In the genomic region with DNA sequence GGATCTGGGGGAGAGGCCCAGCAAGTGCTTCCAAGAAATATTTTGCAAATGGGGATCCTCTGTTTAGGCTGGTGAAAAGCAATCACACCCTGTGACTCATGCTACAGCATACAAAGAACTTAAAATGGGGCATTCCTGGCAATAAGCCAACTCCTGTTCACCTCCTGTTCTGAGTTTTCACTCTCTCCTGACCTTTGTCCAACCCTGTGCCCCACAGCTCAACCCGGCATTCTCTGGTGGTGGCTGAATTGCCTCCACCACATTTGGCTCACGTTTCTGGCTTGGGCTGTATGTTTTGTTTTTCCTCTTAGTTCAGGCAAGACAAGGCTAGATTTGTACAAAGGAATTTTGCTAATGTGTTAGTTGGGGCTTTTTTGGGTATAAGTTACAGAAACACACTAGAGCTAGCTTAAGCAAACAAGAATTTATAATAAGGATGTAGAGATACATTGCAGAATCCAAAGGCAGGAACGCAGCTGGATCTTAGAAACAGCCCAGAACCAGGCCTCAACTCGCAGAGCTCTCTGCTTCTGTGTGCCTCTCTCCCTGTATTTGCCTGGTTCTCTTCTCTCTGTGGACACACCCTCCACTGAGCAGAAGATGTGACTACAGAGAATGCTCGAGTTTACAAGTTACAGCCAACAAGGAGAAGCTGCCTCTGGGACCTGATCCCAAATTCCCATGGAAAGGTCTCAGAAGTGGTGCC, we compare ENCODE assay signal across 8 cellular contexts. TPM values are rescaled to one million over a fixed set of nuclear protein-coding genes. Genes with fewer than 3 reads are reported as not detected.
DNase-seq lines count a peak whose midpoint lies in the region; ATAC-seq and TF ChIP-seq lines count a peak whose summit lies in the region.

No MANE protein-coding gene starts in this region.

- H3K36me3 Mint-ChIP-seq in Caco-2 (ENCODE audit: insufficient read depth, unreplicated experiment) (peaks cover 7% of the 10 kb centered on the region), osteocyte (ENCODE audit: unreplicated experiment) (peaks cover 8% of the 10 kb centered on the region)

- H3K9me3 ChIP-seq in Caco-2 (no peaks in the 10 kb centered on the region), PC-9 (ENCODE audit: insufficient read depth, low read depth) (no peaks in the 10 kb centered on the region)

- H3K36me3 ChIP-seq in Caco-2 (ENCODE audit: control insufficient read depth, insufficient read depth, low read length), result peaks cover 6% of the 10 kb centered on the region; the same call in 1 of the 2 replicates
- H3K36me3 ChIP-seq in PC-9 (ENCODE audit: low read depth), result no peaks in the 10 kb centered on the region

- H3K27me3 Mint-ChIP-seq in Caco-2 (ENCODE audit: insufficient read depth, unreplicated experiment) (no peaks in the 10 kb centered on the region), osteocyte (ENCODE audit: unreplicated experiment) (no peaks in the 10 kb centered on the region)

- no peak for TF ChIP-seq CTCF in Caco-2 (IDR thresholded peaks at IDR 0.05; ENCODE audit: insufficient read depth in 1 of 2, low read depth in 1 of 2, low read length in 1 of 2, severe bottlenecking in 1 of 2, unreplicated experiment in 1 of 2)
- no peak for TF ChIP-seq CTCF in PC-9 (conservative IDR thresholded peaks at IDR 0.05)
- TF ChIP-seq CTCF in fibroblast of mammary gland (conservative IDR thresholded peaks at IDR 0.05; ENCODE audit: control insufficient read depth, insufficient read depth, low read depth, low read length), result no peak
- TF ChIP-seq CTCF in osteocyte (IDR thresholded peaks at IDR 0.05), result no peak

- H3K4me2 ChIP-seq in PC-9, result peak overlapping the region; percentile 63

- H3K27ac ChIP-seq in PC-9, result peak overlapping the region; percentile 79

- no peaks in the 10 kb centered on the region for H3K9me2 ChIP-seq in PC-9 (ENCODE audit: insufficient read depth)

- peak overlapping the region; percentile 59 for H3K27ac Mint-ChIP-seq in Caco-2 (ENCODE audit: unreplicated experiment)
- H3K27ac Mint-ChIP-seq in osteocyte (ENCODE audit: unreplicated experiment), result peak overlapping the region; percentile 93

- BruUV-seq in Caco-2 (replicated peaks; lab: Mats Ljungman, UMichigan) (no TSS peak), PC-9 (replicated peaks; lab: Mats Ljungman, UMichigan) (no TSS peak)

- H3K4me3 Mint-ChIP-seq in Caco-2 (ENCODE audit: unreplicated experiment) (peak overlapping the region; percentile 54), osteocyte (ENCODE audit: unreplicated experiment) (no peak overlapping the region)

- peaks cover 15% of the 10 kb centered on the region for H3K4me1 Mint-ChIP-seq in Caco-2 (ENCODE audit: low read depth, unreplicated experiment)
- H3K4me1 Mint-ChIP-seq in osteocyte (ENCODE audit: unreplicated experiment), result peaks cover 25% of the 10 kb centered on the region

- H3K27me3 ChIP-seq in Caco-2 (replicated peaks; ENCODE audit: control insufficient read depth, insufficient read depth, low read length), result no peaks in the 10 kb centered on the region
- H3K27me3 ChIP-seq in PC-9 (ENCODE audit: insufficient read depth, low read depth), result no peaks in the 10 kb centered on the region

- POLR2A ChIA-PET in Caco-2 (lab: Charles Lee) (interaction anchor here (0.9 kb wide), 1 partner anchor 37 kb away, joined by 3 read pairs; no protein-coding TSS in a partner anchor), PC-9 (lab: Charles Lee; ENCODE audit: unreplicated experiment) (interaction anchor here (0.6 to 1.6 kb wide), 6 partner anchors 9 to 1345 kb away, joined by 3 to 10 read pairs (median 6); a partner anchor contains a TSS)

- peaks cover 17% of the 10 kb centered on the region for H3K4me1 ChIP-seq in Caco-2
- H3K4me1 ChIP-seq in PC-9 (replicated peaks; ENCODE audit: insufficient read depth), result peaks cover 36% of the 10 kb centered on the region

- ATAC-seq in HG02798 (IDR thresholded peaks at IDR 0.05; ENCODE audit: poor library complexity, unreplicated experiment), result no peak

- no peak overlapping the region for H2AFZ ChIP-seq in PC-9

- H4K20me1 ChIP-seq in PC-9 (ENCODE audit: insufficient read depth), result no peaks in the 10 kb centered on the region

- H3K4me3 ChIP-seq in Caco-2 (ENCODE audit: low read depth, low read length) (no peak overlapping the region), PC-9 (peak overlapping the region; percentile 9; the same call in 1 of the 2 replicates), fibroblast of mammary gland (ENCODE audit: control insufficient read depth, low read depth, low read length) (no peak overlapping the region)

- peaks cover 29% of the 10 kb centered on the region for H3F3A ChIP-seq in PC-9 (ENCODE audit: insufficient read depth, low read depth)

- H3K9me3 Mint-ChIP-seq in Caco-2 (ENCODE audit: unreplicated experiment), result no peaks in the 10 kb centered on the region
- H3K9me3 Mint-ChIP-seq in osteocyte (ENCODE audit: unreplicated experiment), result no peaks in the 10 kb centered on the region

- CTCF ChIA-PET in Caco-2 (lab: Charles Lee) (interaction anchor here (0.6 to 1.8 kb wide), 5 partner anchors 9 to 180 kb away, joined by 3 to 11 read pairs (median 7); a partner anchor contains a TSS), PC-9 (lab: Charles Lee) (interaction anchor here (1.1 to 1.9 kb wide), 2 partner anchors 21 to 60 kb away, joined by 4 to 11 read pairs; no protein-coding TSS in a partner anchor)

- no peaks in the 10 kb centered on the region for H3K79me2 ChIP-seq in PC-9 (ENCODE audit: low read depth)

- DNase-seq in Caco-2 (peak; percentile 61 to 78), PC-9 (peak; percentile 85 to 95), fibroblast of mammary gland (ENCODE audit: low read depth) (peak; percentile 86), osteocyte (ENCODE audit: extremely low spot score, unreplicated experiment) (no peak), NCI-H446 (lab: John Stamatoyannopoulos, UW) (no peak), GM19240 (ENCODE audit: insufficient read length, low spot score) (no peak), NCI-H345 treated with DMSO at 0.1 percent for 48 hours (lab: John Stamatoyannopoulos, UW; ENCODE audit: unreplicated experiment) (no peak)

- intact Hi-C loops in Caco-2 (cut with micrococcal nuclease; ENCODE audit: unreplicated experiment), result loop anchor here (1.0 kb wide), 1 partner anchor 41 kb away; a partner anchor contains a TSS
- intact Hi-C loops in PC-9 (cut with micrococcal nuclease; ENCODE audit: unreplicated experiment), result loop anchor here (10.0 kb wide), 1 partner anchor 58 kb away; no protein-coding TSS in a partner anchor

RNA-seq across cellular contexts. Expression of a gene that starts 9.4 kb away (rescaled TPM):
- 40.1 and 45.1 TPM in 2 replicates for total RNA-seq in Caco-2 (2022)
- total RNA-seq in PC-9 (2021), result 28.4 and 28.7 TPM in 2 replicates
- 40.1 and 42.8 TPM in 2 replicates for total RNA-seq in osteocyte

RNA-seq across cellular contexts. Expression of a gene that starts 18.6 kb away (rescaled TPM):
- 0.75 and 1.2 TPM in 2 replicates for total RNA-seq in Caco-2 (2022)
- total RNA-seq in PC-9 (2021), result 3.6 and 6.2 TPM in 2 replicates
- 0.43 TPM in 1 of 2 replicates, not detected in the other for total RNA-seq in osteocyte

RNA-seq across cellular contexts. Expression of a gene that starts 40.6 kb away (rescaled TPM):
- total RNA-seq in Caco-2 (2022), result 34.0 and 39.4 TPM in 2 replicates
- 50.5 and 60.9 TPM in 2 replicates for total RNA-seq in PC-9 (2021)
- total RNA-seq in osteocyte, result 38.7 and 42.8 TPM in 2 replicates

Comparison
In these comparisons a context has a peak if more than half of its experiments do, and no peak if none do; other contexts are left out.
1. DNase-seq: peak in Caco-2 (2 of 2), PC-9 (2 of 2) and fibroblast of mammary gland (single experiment); none in osteocyte (single experiment), NCI-H446 (0 of 2), GM19240 (single experiment) and NCI-H345 treated with DMSO at 0.1 percent for 48 hours (single experiment).